15 cellular contexts compared by ENCODE assay signal in the genomic region with DNA sequence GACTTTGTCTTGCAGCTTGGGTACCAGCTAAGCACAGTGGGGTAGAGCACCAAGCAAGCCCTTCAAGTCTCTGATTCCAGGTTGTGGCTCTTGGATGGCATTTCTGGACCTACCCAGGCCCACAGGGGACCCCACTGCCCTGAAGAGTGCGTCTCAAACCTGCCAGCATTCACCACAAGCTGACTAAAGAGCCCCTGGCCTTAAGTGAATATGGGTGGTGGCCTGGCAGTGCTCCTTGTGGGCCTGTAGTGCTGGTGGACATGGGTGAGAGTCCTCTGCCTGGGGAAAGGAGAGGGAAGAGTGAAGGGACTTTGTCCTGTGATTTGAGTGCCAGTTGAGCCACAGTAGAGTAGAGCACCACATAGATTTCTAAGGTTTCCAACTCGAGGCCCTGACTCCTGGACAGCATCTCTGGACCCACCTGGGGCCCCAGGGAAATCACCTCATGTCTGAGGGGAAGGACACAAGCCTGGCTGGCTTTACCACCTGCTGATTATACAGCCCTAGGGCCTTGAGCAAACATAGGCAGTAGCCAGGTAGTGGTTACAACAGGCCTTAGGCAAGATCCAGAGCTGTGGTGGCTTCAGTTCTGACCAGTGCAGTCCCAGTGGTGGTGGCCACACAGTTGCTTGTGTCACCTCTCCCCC. TPM values are rescaled to one million over a fixed set of nuclear protein-coding genes. Genes with fewer than 3 reads are reported as not detected.
A peak's percentile ranks its signal among the peaks of the same experiment; 100 is the strongest.
DNase-seq lines count a peak whose midpoint lies in the region; ATAC-seq, FAIRE-seq and TF ChIP-seq lines count a peak whose summit lies in the region.
"Had no signal": no experiment of that assay in that cellular context is flagged by ENCODE, and none has a peak within 500 bp of the region (broad histone marks: within the 10 kb centered on the region; RNA-seq: fewer than 3 reads in every experiment).

No MANE protein-coding gene starts in this region.

- DNase-seq in GM12891 (ENCODE audit: insufficient read length, low spot score), result no peak
- peak; percentile 11 for DNase-seq in kidney tubule cell (ENCODE audit: low spot score)
- DNase-seq in nucleus accumbens (lab: John Stamatoyannopoulos, UW), result no peak
- no peak for DNase-seq in NCI-H2107 treated with DMSO at 0.1 percent for 48 hours (lab: John Stamatoyannopoulos, UW; ENCODE audit: unreplicated experiment)
- DNase-seq in stimulated activated CD4-positive, alpha-beta T cell treated with anti-CD3 and anti-CD28 coated beads, Interleukin-4, amount 100 ng/mL, for 4 hours, result no peak
- DNase-seq: activated effector memory CD4-positive, alpha-beta T cell treated with Interleukin-2 at 50 U/mL for 16 hours; midbrain; NCI-H2029 treated with DMSO at 0.1 percent for 48 hours; NCI-H774; upper lobe of left lung had no signal

- FAIRE-seq in GM12891 (lab: Jason Lieb, UNC), result peak; percentile 54
- FAIRE-seq: colon had no signal

- ATAC-seq in GM21423 (IDR thresholded peaks at IDR 0.05; ENCODE audit: unreplicated experiment), result peak; percentile 14
- peak; percentile 3 for ATAC-seq in HG03378 (IDR thresholded peaks at IDR 0.05; ENCODE audit: unreplicated experiment)
- no peak for ATAC-seq in GM21381 (IDR thresholded peaks at IDR 0.05; ENCODE audit: unreplicated experiment)
- ATAC-seq: activated CD8-positive, alpha-beta T cell treated with anti-CD3 and anti-CD28 coated beads for 36 hours had no signal

- no peak for TF ChIP-seq POLR2A in GM12891 (IDR thresholded peaks at IDR 0.05; ENCODE audit: low read depth, low read length)

TF ChIP-seq in GM12891, 5 proteins besides CTCF, POLR2A, EP300 and RAD21:
- TF ChIP-seq PAX5 (IDR thresholded peaks at IDR 0.05; ENCODE audit: insufficient read depth, low read length, severe bottlenecking) (no peak), POU2F2 (IDR thresholded peaks at IDR 0.05; ENCODE audit: low read depth, low read length) (no peak), TAF1 (IDR thresholded peaks at IDR 0.05; ENCODE audit: low read depth, low read length) (no peak), SPI1 (IDR thresholded peaks at IDR 0.05; ENCODE audit: low read depth, low read length) (no peak), POLR2AphosphoS5 (IDR thresholded peaks at IDR 0.05; ENCODE audit: low read depth, low read length) (no peak)
TF ChIP-seq in GM12891: peak in this region for 0.

RNA-seq across cellular contexts. Expression of a gene that starts 23.7 kb away (rescaled TPM):
- 122 TPM for polyA plus RNA-seq in GM12891 (2012; ENCODE audit: low read depth, missing spikeins)
